29 cellular contexts compared by ENCODE assay signal in the genomic region with DNA sequence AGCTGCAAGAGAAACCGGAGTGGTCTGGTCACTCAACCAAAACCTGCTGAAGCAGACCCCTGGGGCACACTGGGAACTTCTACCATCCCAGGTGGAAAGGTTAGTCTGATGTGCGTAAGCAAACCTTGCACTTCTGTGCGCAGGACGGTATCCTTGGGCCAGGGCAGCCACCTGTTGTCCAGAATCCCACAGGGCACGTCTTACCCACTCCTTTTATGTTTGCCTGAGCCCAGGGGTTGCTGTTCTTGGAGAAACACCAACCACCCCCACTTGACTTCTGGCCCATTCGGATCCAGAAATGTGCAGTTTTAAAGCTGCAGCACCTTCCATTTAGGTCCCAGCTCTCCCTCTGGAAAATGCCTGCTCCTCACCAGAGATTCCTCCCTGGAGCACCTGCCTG. TPM values are rescaled to one million over a fixed set of nuclear protein-coding genes. Genes with fewer than 3 reads are reported as not detected.
"Had no signal": no experiment of that assay in that cellular context is flagged by ENCODE, and none has a peak within 500 bp of the region (broad histone marks: within the 10 kb centered on the region; RNA-seq: fewer than 3 reads in every experiment).

No MANE protein-coding gene starts in this region.

- H3K9me3 Mint-ChIP-seq: central memory CD8-positive, alpha-beta T cell; naive thymus-derived CD8-positive, alpha-beta T cell; stimulated activated effector memory CD8-positive, alpha-beta T cell treated with anti-CD3 and anti-CD28 coated beads, Interleukin-12 subunit alpha, Interleukin-12 subunit beta, amount 100 ng/mL, for 72 hours had no signal

- H3K4me1 ChIP-seq: foreskin keratinocyte, parathyroid adenoma had no signal

- H3K4me3 Mint-ChIP-seq: central memory CD8-positive, alpha-beta T cell; naive thymus-derived CD8-positive, alpha-beta T cell; stimulated activated effector memory CD8-positive, alpha-beta T cell treated with anti-CD3 and anti-CD28 coated beads, Interleukin-12 subunit alpha, Interleukin-12 subunit beta, amount 100 ng/mL, for 72 hours had no signal

- H3K4me3 ChIP-seq: colonic mucosa, esophagus muscularis mucosa, gastroesophageal sphincter, heart right ventricle, prostate gland, right atrium auricular region, sigmoid colon, stomach, tibial artery, vagina had no signal

- H3K27ac ChIP-seq: colonic mucosa, esophagus muscularis mucosa, foreskin keratinocyte, gastroesophageal sphincter, heart right ventricle, parathyroid adenoma, prostate gland, right atrium auricular region, sigmoid colon, stomach, tibial artery, vagina had no signal

- ATAC-seq: foreskin keratinocyte; gastroesophageal sphincter; heart right ventricle; left colon; left ventricle myocardium superior; naive thymus-derived CD8-positive, alpha-beta T cell; stimulated activated effector memory CD8-positive, alpha-beta T cell treated with anti-CD3 and anti-CD28 coated beads, Interleukin-12 subunit alpha, Interleukin-12 subunit beta, amount 100 ng/mL, for 72 hours had no signal

- H3K27me3 Mint-ChIP-seq: central memory CD8-positive, alpha-beta T cell; naive thymus-derived CD8-positive, alpha-beta T cell had no signal

- H3K9me3 ChIP-seq: colonic mucosa, esophagus muscularis mucosa, gastroesophageal sphincter, heart right ventricle, prostate gland, right atrium auricular region, sigmoid colon, stomach, tibial artery, vagina had no signal

- H3K36me3 ChIP-seq: colonic mucosa, prostate gland had no signal

- H3K27ac Mint-ChIP-seq: naive thymus-derived CD8-positive, alpha-beta T cell; stimulated activated effector memory CD8-positive, alpha-beta T cell treated with anti-CD3 and anti-CD28 coated beads, Interleukin-12 subunit alpha, Interleukin-12 subunit beta, amount 100 ng/mL, for 72 hours had no signal

- H3K4me1 Mint-ChIP-seq: central memory CD8-positive, alpha-beta T cell; stimulated activated effector memory CD8-positive, alpha-beta T cell treated with anti-CD3 and anti-CD28 coated beads, Interleukin-12 subunit alpha, Interleukin-12 subunit beta, amount 100 ng/mL, for 72 hours had no signal

- H3K27me3 ChIP-seq: colonic mucosa, esophagus muscularis mucosa, foreskin keratinocyte, gastroesophageal sphincter, heart right ventricle, right atrium auricular region, sigmoid colon, stomach, tibial artery, vagina had no signal

- DNase-seq: colonic mucosa; dermis blood vessel endothelial cell; effector memory CD4-positive, alpha-beta T cell; foreskin keratinocyte; heart right ventricle; hippocampal formation; kidney glomerular epithelial cell; left colon; left ventricle myocardium superior; mammary epithelial cell; naive thymus-derived CD8-positive, alpha-beta T cell; sigmoid colon; stimulated activated CD4-positive, alpha-beta T cell treated with anti-CD3 and anti-CD28 coated beads, Interleukin-2, amount 100 ng/mL, for 24 hours; stimulated activated CD4-positive, alpha-beta T cell treated with anti-CD3 and anti-CD28 coated beads, Interleukin-4, amount 100 ng/mL, for 24 hours; stimulated activated naive CD4-positive, alpha-beta T cell treated with Interleukin-2 at 50 U/mL for 16 hours; stomach; tibial artery had no signal

RNA-seq across cellular contexts. Expression of gene NTN3, which starts 22.5 kb away (rescaled TPM):
- total RNA-seq: colonic mucosa; dermis blood vessel endothelial cell; gastroesophageal sphincter; left colon; mesenteric fat pad; myocyte; naive thymus-derived CD8-positive, alpha-beta T cell; subcutaneous adipose tissue; ureter; vagina had no signal

RNA-seq across cellular contexts. Expression of gene TEDC2, which starts 33.7 kb away (rescaled TPM):
- total RNA-seq: mesenteric fat pad had no signal
